Comparison of ENCODE assay signal across 23 cellular contexts in genomic region chr1:39292401-39292800, GRCh38.
DNase-seq lines count a peak whose midpoint lies in the region; ATAC-seq lines count a peak whose summit lies in the region.
"Had no signal": no experiment of that assay in that cellular context is flagged by ENCODE, and none has a peak within 500 bp of the region (broad histone marks: within the 10 kb centered on the region; RNA-seq: fewer than 3 reads in every experiment).

No MANE protein-coding gene starts in this region.

- H4K91ac ChIP-seq in mesenchymal stem cell (ENCODE audit: low read length): no peak overlapping the region

- no peak overlapping the region for H2AK5ac ChIP-seq in mesenchymal stem cell (ENCODE audit: low read length, severe bottlenecking)

- no peak overlapping the region for H2BK12ac ChIP-seq in mesenchymal stem cell (ENCODE audit: low read length in 2 of 2)

- no peak overlapping the region for H3K27ac ChIP-seq in CD4-positive, alpha-beta memory T cell (ENCODE audit: low read depth, low read length)
- H3K27ac ChIP-seq in Karpas-422 (ENCODE audit: low read length) (no peak overlapping the region), epithelial cell of prostate (peak overlapping the region; percentile 23), mesenchymal stem cell (ENCODE audit: low read length, poor library complexity, severe bottlenecking) (no peak overlapping the region)
- H3K27ac ChIP-seq: BLaER1, KMS-11 had no signal

- H3K4me3 ChIP-seq in CD4-positive, alpha-beta memory T cell (ENCODE audit: low read length in 2 of 2): no peak overlapping the region
- H3K4me3 ChIP-seq in Karpas-422 (ENCODE audit: low read length) (no peak overlapping the region), mesenchymal stem cell (ENCODE audit: insufficient read depth in 1 of 2, low read depth in 1 of 2, low read length in 2 of 2) (no peak overlapping the region)
- H3K4me3 ChIP-seq: BLaER1 had no signal

- POLR2A ChIA-PET in CD4-positive, alpha-beta memory T cell (lab: Charles Lee; ENCODE audit: partially characterized antibody): no interaction called here

- H3K23ac ChIP-seq in mesenchymal stem cell (ENCODE audit: low read length in 2 of 2): no peak overlapping the region

- no peak overlapping the region for H3K4me3 Mint-ChIP-seq in CD4-positive, alpha-beta memory T cell
- no peak overlapping the region for H3K4me3 Mint-ChIP-seq in stimulated activated effector memory CD8-positive, alpha-beta T cell treated with anti-CD3 and anti-CD28 coated beads, Interleukin-12 subunit alpha, Interleukin-12 subunit beta, amount 100 ng/mL, for 72 hours
- H3K4me3 Mint-ChIP-seq: CD4-positive, alpha-beta T cell had no signal

- H3K9me3 Mint-ChIP-seq in CD4-positive, alpha-beta memory T cell: no peaks in the 10 kb centered on the region
- no peaks in the 10 kb centered on the region for H3K9me3 Mint-ChIP-seq in stimulated activated effector memory CD8-positive, alpha-beta T cell treated with anti-CD3 and anti-CD28 coated beads, Interleukin-12 subunit alpha, Interleukin-12 subunit beta, amount 100 ng/mL, for 72 hours
- H3K9me3 Mint-ChIP-seq: CD4-positive, alpha-beta T cell had no signal

- intact Hi-C loops in CD4-positive, alpha-beta memory T cell (cut with micrococcal nuclease): no loop called here

- no peaks in the 10 kb centered on the region for H3K4me1 ChIP-seq in CD4-positive, alpha-beta memory T cell (ENCODE audit: insufficient read depth, low read length)
- H3K4me1 ChIP-seq in Karpas-422 (ENCODE audit: low read length) (no peaks in the 10 kb centered on the region), mesenchymal stem cell (ENCODE audit: control insufficient read depth, insufficient read depth, low read depth, low read length) (no peaks in the 10 kb centered on the region)
- H3K4me1 ChIP-seq: Caco-2 had no signal

- H3K79me2 ChIP-seq in Karpas-422 (ENCODE audit: low read length): no peaks in the 10 kb centered on the region

- H3K18ac ChIP-seq in mesenchymal stem cell (ENCODE audit: low read depth in 1 of 2, low read length in 2 of 2): no peak overlapping the region

- no peak overlapping the region for H2BK5ac ChIP-seq in mesenchymal stem cell (ENCODE audit: low read depth, low read length, poor library complexity, severe bottlenecking)

- no peak for ATAC-seq in stimulated activated effector memory CD8-positive, alpha-beta T cell treated with anti-CD3 and anti-CD28 coated beads, Interleukin-12 subunit alpha, Interleukin-12 subunit beta, amount 100 ng/mL, for 72 hours
- ATAC-seq in HG02840 (IDR thresholded peaks at IDR 0.05; ENCODE audit: low FRiP score, unreplicated experiment): no peak
- ATAC-seq: Panc1, SK-N-SH treated with all-trans-retinoic acid at 6 μM for 48 hours had no signal

- no peak overlapping the region for H3K4me2 ChIP-seq in Karpas-422 (ENCODE audit: low read depth, low read length, poor library complexity, severe bottlenecking)
- no peak overlapping the region for H3K4me2 ChIP-seq in mesenchymal stem cell (ENCODE audit: low read length, poor library complexity, severe bottlenecking)
- H3K4me2 ChIP-seq: BLaER1, KMS-11 had no signal

- H3K4me1 Mint-ChIP-seq in CD4-positive, alpha-beta memory T cell: peaks cover 0 to 7% (median 2%) of the 10 kb centered on the region in 4 donors
- peaks cover 9% of the 10 kb centered on the region for H3K4me1 Mint-ChIP-seq in stimulated activated effector memory CD8-positive, alpha-beta T cell treated with anti-CD3 and anti-CD28 coated beads, Interleukin-12 subunit alpha, Interleukin-12 subunit beta, amount 100 ng/mL, for 72 hours

- H4K8ac ChIP-seq in mesenchymal stem cell (ENCODE audit: low read length): no peak overlapping the region

- H2BK15ac ChIP-seq in mesenchymal stem cell (ENCODE audit: low read depth, poor library complexity, severe bottlenecking): no peak overlapping the region

- CTCF ChIA-PET in CD4-positive, alpha-beta memory T cell (lab: Charles Lee; ENCODE audit: partially characterized antibody): interaction anchor here (1.1 kb wide), 2 partner anchors 24 to 108 kb away, joined by 3 read pairs; no protein-coding TSS in a partner anchor

- H3K79me1 ChIP-seq in mesenchymal stem cell (replicated peaks; ENCODE audit: low read length, poor library complexity, severe bottlenecking): peaks cover 24% of the 10 kb centered on the region

- H3K14ac ChIP-seq in mesenchymal stem cell (ENCODE audit: low read length in 2 of 2): no peak overlapping the region

- H3K9me2 ChIP-seq in Karpas-422 (replicated peaks; ENCODE audit: insufficient read depth, low read length): no peaks in the 10 kb centered on the region

- H3K27ac Mint-ChIP-seq in CD4-positive, alpha-beta memory T cell: peak overlapping the region in 4 of 7 donors; percentile 6 to 68 (median 42)
- H3K27ac Mint-ChIP-seq in stimulated activated effector memory CD8-positive, alpha-beta T cell treated with anti-CD3 and anti-CD28 coated beads, Interleukin-12 subunit alpha, Interleukin-12 subunit beta, amount 100 ng/mL, for 72 hours: peak overlapping the region; percentile 81

- H2AFZ ChIP-seq in Karpas-422 (ENCODE audit: low read length) (no peak overlapping the region), mesenchymal stem cell (ENCODE audit: low read depth, low read length) (no peak overlapping the region)

- peaks cover 72 to 79% of the 10 kb centered on the region in 2 donors for H3K36me3 Mint-ChIP-seq in CD4-positive, alpha-beta memory T cell
- no peaks in the 10 kb centered on the region for H3K36me3 Mint-ChIP-seq in stimulated activated effector memory CD8-positive, alpha-beta T cell treated with anti-CD3 and anti-CD28 coated beads, Interleukin-12 subunit alpha, Interleukin-12 subunit beta, amount 100 ng/mL, for 72 hours

- no CpG with 5 or more reads among the region's 1 CpG for WGBS in mesenchymal stem cell

- H3K27me3 Mint-ChIP-seq in CD4-positive, alpha-beta memory T cell: no peaks in the 10 kb centered on the region
- H3K27me3 Mint-ChIP-seq: CD4-positive, alpha-beta T cell had no signal

- H4K20me1 ChIP-seq in Karpas-422 (ENCODE audit: insufficient read depth, low read depth, low read length): no peaks in the 10 kb centered on the region
- H4K20me1 ChIP-seq: BLaER1 had no signal

- peaks cover 59% of the 10 kb centered on the region for H3K36me3 ChIP-seq in CD4-positive, alpha-beta memory T cell (ENCODE audit: insufficient read depth, low read length)
- no peaks in the 10 kb centered on the region for H3K36me3 ChIP-seq in Karpas-422 (ENCODE audit: insufficient read depth, low read length)
- peaks cover 31 to 67% of the 10 kb centered on the region in 2 experiments for H3K36me3 ChIP-seq in mesenchymal stem cell (ENCODE audit: control insufficient read depth in 1 of 2, insufficient read depth in 2 of 2, low read depth in 1 of 2, low read length in 2 of 2)

- H3K27me3 ChIP-seq in CD4-positive, alpha-beta memory T cell (ENCODE audit: insufficient read depth, low read length): no peaks in the 10 kb centered on the region
- H3K27me3 ChIP-seq in Karpas-422 (ENCODE audit: low read length) (no peaks in the 10 kb centered on the region), mesenchymal stem cell (ENCODE audit: control insufficient read depth in 1 of 2, insufficient read depth in 1 of 2, low read length in 2 of 2) (no peaks in the 10 kb centered on the region)
- H3K27me3 ChIP-seq: BLaER1 had no signal

- DNase-seq in CD4-positive, alpha-beta memory T cell: no peak
- peak; percentile 36 for DNase-seq in Karpas-422
- no peak for DNase-seq in epithelial cell of prostate (ENCODE audit: low read depth, low spot score)
- DNase-seq in stimulated activated effector memory CD8-positive, alpha-beta T cell treated with anti-CD3 and anti-CD28 coated beads, Interleukin-12 subunit alpha, Interleukin-12 subunit beta, amount 100 ng/mL, for 72 hours (ENCODE audit: low spot score in 2 of 2): no peak
- DNase-seq in mesenchymal stem cell: no peak
- no peak for DNase-seq in HT-29 (ENCODE audit: low spot score)
- DNase-seq: ACHN; Caco-2; CD4-positive, alpha-beta T cell; DMS 273 treated with DMSO at 0.1 percent for 48 hours; DMS79 treated with DMSO at 0.1 percent for 48 hours; H7; NCI-H1105; NCI-H2029 treated with DMSO at 0.1 percent for 48 hours; NCI-H226; NCI-H510A treated with DMSO at 0.1 percent for 48 hours; NCI-H748 treated with DMSO at 0.1 percent for 48 hours; SIG-M5 had no signal

- no peaks in the 10 kb centered on the region for H3K9me3 ChIP-seq in CD4-positive, alpha-beta memory T cell (ENCODE audit: control insufficient read depth in 1 of 2, low read length in 2 of 2)
- H3K9me3 ChIP-seq in Karpas-422 (ENCODE audit: low read length) (no peaks in the 10 kb centered on the region), mesenchymal stem cell (ENCODE audit: control insufficient read depth, low read length) (peaks cover 13% of the 10 kb centered on the region)
- H3K9me3 ChIP-seq: BLaER1, Caco-2 had no signal

- no peak overlapping the region for H3K4ac ChIP-seq in mesenchymal stem cell (ENCODE audit: low read depth in 1 of 2, low read length in 2 of 2)

- H2BK120ac ChIP-seq in mesenchymal stem cell (ENCODE audit: low read depth, low read length): no peak overlapping the region

- H3K9ac ChIP-seq in Karpas-422 (ENCODE audit: low read length) (no peak overlapping the region), mesenchymal stem cell (ENCODE audit: low read length) (no peak overlapping the region)
- H3K9ac ChIP-seq: BLaER1, KMS-11 had no signal
